In genomic region chr9:134296301-134297081, GRCh38 we compare ENCODE assay signal across 13 cellular contexts.
"Had no signal": no experiment of that assay in that cellular context is flagged by ENCODE, and none has a peak within 500 bp of the region (broad histone marks: within the 10 kb centered on the region; RNA-seq: fewer than 3 reads in every experiment).

No MANE protein-coding gene starts in this region.

- H3K4me3 Mint-ChIP-seq: activated CD4-positive, alpha-beta memory T cell treated with anti-CD3 and anti-CD28 coated beads for 36 hours; activated CD4-positive, alpha-beta T cell treated with anti-CD3 and anti-CD28 coated beads for 36 hours; activated naive CD8-positive, alpha-beta T cell treated with anti-CD3 and anti-CD28 coated beads for 36 hours; memory B cell; nephron had no signal

- H3K27ac ChIP-seq: gastrocnemius medialis, heart right ventricle, transverse colon had no signal

- DNase-seq: activated CD4-positive, alpha-beta memory T cell treated with anti-CD3 and anti-CD28 coated beads for 36 hours; activated CD4-positive, alpha-beta T cell treated with anti-CD3 and anti-CD28 coated beads for 36 hours; activated naive CD8-positive, alpha-beta T cell treated with anti-CD3 and anti-CD28 coated beads for 36 hours; erythroblast; gastrocnemius medialis; stimulated activated CD4-positive, alpha-beta T cell treated with anti-CD3 and anti-CD28 coated beads, Interleukin-15, amount 100 ng/mL, for 24 hours; stimulated activated CD4-positive, alpha-beta T cell treated with anti-CD3 and anti-CD28 coated beads, Interleukin-4, amount 100 ng/mL, for 24 hours; stimulated activated naive CD4-positive, alpha-beta T cell; transverse colon had no signal

- ATAC-seq: activated CD4-positive, alpha-beta T cell treated with anti-CD3 and anti-CD28 coated beads for 36 hours; gastrocnemius medialis; heart right ventricle; left lobe of liver had no signal

- H3K27me3 ChIP-seq: gastrocnemius medialis had no signal

- H3K27ac Mint-ChIP-seq: activated CD4-positive, alpha-beta memory T cell treated with anti-CD3 and anti-CD28 coated beads for 36 hours; activated CD4-positive, alpha-beta T cell treated with anti-CD3 and anti-CD28 coated beads for 36 hours; activated naive CD8-positive, alpha-beta T cell treated with anti-CD3 and anti-CD28 coated beads for 36 hours; memory B cell; nephron had no signal

- H3K9me3 ChIP-seq: gastrocnemius medialis, heart right ventricle, transverse colon had no signal

- H3K36me3 Mint-ChIP-seq: activated CD4-positive, alpha-beta memory T cell treated with anti-CD3 and anti-CD28 coated beads for 36 hours; activated naive CD8-positive, alpha-beta T cell treated with anti-CD3 and anti-CD28 coated beads for 36 hours; memory B cell had no signal

- H3K9me3 Mint-ChIP-seq: activated CD4-positive, alpha-beta memory T cell treated with anti-CD3 and anti-CD28 coated beads for 36 hours; activated naive CD8-positive, alpha-beta T cell treated with anti-CD3 and anti-CD28 coated beads for 36 hours; memory B cell; nephron had no signal

- H3K4me3 ChIP-seq: gastrocnemius medialis, heart right ventricle, transverse colon had no signal

- H3K36me3 ChIP-seq: gastrocnemius medialis, heart right ventricle, transverse colon had no signal
